ENCODE assay signal across 9 cellular contexts in the genomic region with DNA sequence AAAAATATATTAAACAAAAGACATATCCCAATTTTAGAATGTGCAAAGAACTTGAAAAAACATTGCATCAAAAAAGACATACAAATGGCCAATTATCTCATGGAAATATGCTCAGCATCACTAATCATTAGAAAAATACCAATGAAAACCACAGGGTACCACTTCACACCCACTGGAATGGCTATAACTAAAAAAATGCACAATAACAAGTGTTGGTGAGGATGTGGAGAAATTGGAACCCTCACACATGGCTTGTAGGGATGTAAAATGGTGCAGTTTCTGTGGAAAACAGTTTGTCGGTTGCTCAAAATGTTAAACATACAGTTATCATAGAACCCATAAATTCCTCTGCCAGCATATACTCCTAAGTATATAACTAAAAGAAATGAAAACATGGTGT. TPM values are rescaled to one million over a fixed set of nuclear protein-coding genes. Genes with fewer than 3 reads are reported as not detected.
DNase-seq lines count a peak whose midpoint lies in the region; ATAC-seq and TF ChIP-seq lines count a peak whose summit lies in the region.
"Had no signal": no experiment of that assay in that cellular context is flagged by ENCODE, and none has a peak within 500 bp of the region (broad histone marks: within the 10 kb centered on the region; RNA-seq: fewer than 3 reads in every experiment).

No MANE protein-coding gene starts in this region.

- no peaks in the 10 kb centered on the region for H3K27me3 ChIP-seq in hepatocyte

- peaks cover 16% of the 10 kb centered on the region for H3K79me2 ChIP-seq in hepatocyte

- no peak for TF ChIP-seq CTCF in hepatocyte (IDR thresholded peaks at IDR 0.05; ENCODE audit: poor library complexity)
- TF ChIP-seq CTCF in GM10248 (IDR thresholded peaks at IDR 0.05; ENCODE audit: control extremely low read depth, extremely low read depth, low read depth, missing control alignments): no peak

- H3K27me3 Mint-ChIP-seq in activated T-cell treated with anti-CD3 and anti-CD28 coated beads, Interleukin-2, amount 50 U/mL, for 24 hours: no peaks in the 10 kb centered on the region
- H3K27me3 Mint-ChIP-seq in activated CD8-positive, alpha-beta T cell treated with anti-CD3 and anti-CD28 coated beads, Interleukin-2, amount 10 ng/mL, durations not matched to agents 7 days and 5 days (ENCODE audit: low read depth): peaks cover 5% of the 10 kb centered on the region
- peaks cover 6 to 11% of the 10 kb centered on the region in 2 donors for H3K27me3 Mint-ChIP-seq in stimulated activated naive B cell treated with anti-CD40 and anti-IgM and Interleukin-4, amounts not matched to agents 10 μg/mL and 1 μg/mL and 100 μg/mL, for 72 hours
- H3K27me3 Mint-ChIP-seq: effector memory CD8-positive, alpha-beta T cell had no signal

- peak overlapping the region; percentile 69 for H3K4me2 ChIP-seq in hepatocyte

- no peaks in the 10 kb centered on the region for H3K9me3 ChIP-seq in hepatocyte (ENCODE audit: low read depth)

- no peaks in the 10 kb centered on the region for H3K36me3 ChIP-seq in hepatocyte (replicated peaks; ENCODE audit: insufficient read depth, low read depth)

- H4K20me1 ChIP-seq in hepatocyte (ENCODE audit: insufficient read depth, poor library complexity, severe bottlenecking): no peaks in the 10 kb centered on the region

- H3K4me1 Mint-ChIP-seq in activated T-cell treated with anti-CD3 and anti-CD28 coated beads, Interleukin-2, amount 50 U/mL, for 24 hours (ENCODE audit: low read depth): peaks cover 29% of the 10 kb centered on the region
- peaks cover 27% of the 10 kb centered on the region for H3K4me1 Mint-ChIP-seq in activated CD8-positive, alpha-beta T cell treated with anti-CD3 and anti-CD28 coated beads, Interleukin-2, amount 10 ng/mL, durations not matched to agents 7 days and 5 days (ENCODE audit: low read depth)
- H3K4me1 Mint-ChIP-seq in stimulated activated naive B cell treated with anti-CD40 and anti-IgM and Interleukin-4, amounts not matched to agents 10 μg/mL and 1 μg/mL and 100 μg/mL, for 72 hours: peaks cover 9 to 36% of the 10 kb centered on the region in 2 donors

- H2AFZ ChIP-seq in hepatocyte: peak overlapping the region; percentile 90

- 96% methylated on average over 1 of the region's 1 CpG for WGBS in hepatocyte (ENCODE audit: low lambda C conversion rate, missing lambda C conversion rate)

- no peaks in the 10 kb centered on the region for H3K9me3 Mint-ChIP-seq in activated T-cell treated with anti-CD3 and anti-CD28 coated beads, Interleukin-2, amount 50 U/mL, for 24 hours
- no peaks in the 10 kb centered on the region for H3K9me3 Mint-ChIP-seq in activated CD8-positive, alpha-beta T cell treated with anti-CD3 and anti-CD28 coated beads, Interleukin-2, amount 10 ng/mL, durations not matched to agents 7 days and 5 days (ENCODE audit: insufficient read depth)
- H3K9me3 Mint-ChIP-seq in stimulated activated naive B cell treated with anti-CD40 and anti-IgM and Interleukin-4, amounts not matched to agents 10 μg/mL and 1 μg/mL and 100 μg/mL, for 72 hours: no peaks in the 10 kb centered on the region
- H3K9me3 Mint-ChIP-seq: effector memory CD8-positive, alpha-beta T cell had no signal

- H3K4me3 Mint-ChIP-seq in activated T-cell treated with anti-CD3 and anti-CD28 coated beads, Interleukin-2, amount 50 U/mL, for 24 hours: peak overlapping the region; percentile 97
- H3K4me3 Mint-ChIP-seq in activated CD8-positive, alpha-beta T cell treated with anti-CD3 and anti-CD28 coated beads, Interleukin-2, amount 10 ng/mL, durations not matched to agents 7 days and 5 days: peak overlapping the region; percentile 100
- peak overlapping the region in 1 of 2 donors; percentile 96 for H3K4me3 Mint-ChIP-seq in stimulated activated naive B cell treated with anti-CD40 and anti-IgM and Interleukin-4, amounts not matched to agents 10 μg/mL and 1 μg/mL and 100 μg/mL, for 72 hours

- POLR2A ChIA-PET in activated CD8-positive, alpha-beta T cell treated with anti-CD3 and anti-CD28 coated beads, Interleukin-2, amount 10 ng/mL, durations not matched to agents 7 days and 5 days (lab: Charles Lee): no interaction called here
- POLR2A ChIA-PET in GM10248 (lab: Yijun Ruan, JAX): no interaction called here

- peak overlapping the region; percentile 99 for H3K27ac Mint-ChIP-seq in activated T-cell treated with anti-CD3 and anti-CD28 coated beads, Interleukin-2, amount 50 U/mL, for 24 hours
- H3K27ac Mint-ChIP-seq in activated CD8-positive, alpha-beta T cell treated with anti-CD3 and anti-CD28 coated beads, Interleukin-2, amount 10 ng/mL, durations not matched to agents 7 days and 5 days: peak overlapping the region; percentile 95
- H3K27ac Mint-ChIP-seq in stimulated activated naive B cell treated with anti-CD40 and anti-IgM and Interleukin-4, amounts not matched to agents 10 μg/mL and 1 μg/mL and 100 μg/mL, for 72 hours: peak overlapping the region; percentile 100

- CTCF ChIA-PET in activated CD8-positive, alpha-beta T cell treated with anti-CD3 and anti-CD28 coated beads, Interleukin-2, amount 10 ng/mL, durations not matched to agents 7 days and 5 days (lab: Charles Lee): no interaction called here
- CTCF ChIA-PET in GM10248 (lab: Yijun Ruan, JAX): no interaction called here

- peaks cover 7% of the 10 kb centered on the region for H3K4me1 ChIP-seq in hepatocyte (ENCODE audit: insufficient read depth)

- H3K4me3 ChIP-seq in hepatocyte: no peak overlapping the region

- H3K36me3 Mint-ChIP-seq in activated T-cell treated with anti-CD3 and anti-CD28 coated beads, Interleukin-2, amount 50 U/mL, for 24 hours (ENCODE audit: low read depth): peaks cover 29% of the 10 kb centered on the region
- peaks cover 19% of the 10 kb centered on the region for H3K36me3 Mint-ChIP-seq in activated CD8-positive, alpha-beta T cell treated with anti-CD3 and anti-CD28 coated beads, Interleukin-2, amount 10 ng/mL, durations not matched to agents 7 days and 5 days (ENCODE audit: low read depth)
- H3K36me3 Mint-ChIP-seq in stimulated activated naive B cell treated with anti-CD40 and anti-IgM and Interleukin-4, amounts not matched to agents 10 μg/mL and 1 μg/mL and 100 μg/mL, for 72 hours: peaks cover 15 to 18% of the 10 kb centered on the region in 2 donors

- ATAC-seq in activated CD8-positive, alpha-beta T cell treated with anti-CD3 and anti-CD28 coated beads, Interleukin-2, amount 10 ng/mL, durations not matched to agents 7 days and 5 days: no peak
- ATAC-seq in stimulated activated naive B cell treated with anti-CD40 and anti-IgM and Interleukin-4, amounts not matched to agents 10 μg/mL and 1 μg/mL and 100 μg/mL, for 72 hours (replicated peaks): no peak
- no peak for ATAC-seq in HG03045 (IDR thresholded peaks at IDR 0.05; ENCODE audit: unreplicated experiment)

- DNase-seq in activated T-cell treated with anti-CD3 and anti-CD28 coated beads, Interleukin-2, amount 50 U/mL, for 24 hours: no peak
- DNase-seq in activated T-cell treated with anti-CD3 and anti-CD28 coated beads, Interleukin-2, amount 50 U/mL, for 1 hour: no peak
- no peak for DNase-seq in activated CD8-positive, alpha-beta T cell treated with anti-CD3 and anti-CD28 coated beads, Interleukin-2, amount 10 ng/mL, durations not matched to agents 7 days and 5 days
- DNase-seq in hepatocyte (ENCODE audit: low spot score): no peak
- DNase-seq in stimulated activated naive B cell treated with anti-CD40 and anti-IgM and Interleukin-4, amounts not matched to agents 10 μg/mL and 1 μg/mL and 100 μg/mL, for 72 hours: no peak
- DNase-seq in NCI-H510A (lab: John Stamatoyannopoulos, UW): no peak
- DNase-seq in GM10248 (ENCODE audit: extremely low spot score): no peak

- no peaks in the 10 kb centered on the region for H3K9me2 ChIP-seq in hepatocyte (replicated peaks; ENCODE audit: insufficient read depth)

- H3K27ac ChIP-seq in hepatocyte: peak overlapping the region; percentile 84

RNA-seq across cellular contexts. Expression of gene PSMB6, which starts 0.8 kb away (rescaled TPM):
- total RNA-seq in activated CD8-positive, alpha-beta T cell treated with anti-CD3 and anti-CD28 coated beads, Interleukin-2, amount 10 ng/mL, durations not matched to agents 7 days and 5 days: 100 to 1,000 TPM; 107 to 119 TPM
- total RNA-seq in hepatocyte: 126 and 154 TPM in 2 replicates
- 287 and 295 TPM in 2 replicates for polyA plus RNA-seq in hepatocyte

RNA-seq across cellular contexts. Expression of gene GLTPD2, which starts 6.4 kb away (rescaled TPM):
- total RNA-seq in activated CD8-positive, alpha-beta T cell treated with anti-CD3 and anti-CD28 coated beads, Interleukin-2, amount 10 ng/mL, durations not matched to agents 7 days and 5 days: not detected
- 36.4 and 40.1 TPM in 2 replicates for total RNA-seq in hepatocyte
- 80.7 and 100.0 TPM in 2 replicates for polyA plus RNA-seq in hepatocyte

RNA-seq across cellular contexts. Expression of gene VMO1, which starts 9.0 kb away (rescaled TPM):
- not detected for total RNA-seq in activated CD8-positive, alpha-beta T cell treated with anti-CD3 and anti-CD28 coated beads, Interleukin-2, amount 10 ng/mL, durations not matched to agents 7 days and 5 days
- 0.33 TPM in 1 of 2 replicates, not detected in the other for total RNA-seq in hepatocyte
- 2.7 and 4.3 TPM in 2 replicates for polyA plus RNA-seq in hepatocyte

RNA-seq across cellular contexts. Expression of gene PLD2, which starts 11.8 kb away (rescaled TPM):
- total RNA-seq in activated CD8-positive, alpha-beta T cell treated with anti-CD3 and anti-CD28 coated beads, Interleukin-2, amount 10 ng/mL, durations not matched to agents 7 days and 5 days: 10 to 100 TPM; 11.6 to 20.0 TPM
- total RNA-seq in hepatocyte: 13.9 and 25.2 TPM in 2 replicates
- 21.8 and 27.3 TPM in 2 replicates for polyA plus RNA-seq in hepatocyte

Comparison
In these comparisons a context has a peak if more than half of its experiments do, and no peak if none do; other contexts are left out.
1. RNA of gene GLTPD2, which starts 6.4 kb away (total RNA-seq): 36.4 to 40.1 TPM in hepatocyte; not detected in activated CD8-positive, alpha-beta T cell treated with anti-CD3 and anti-CD28 coated beads, Interleukin-2, amount 10 ng/mL, durations not matched to agents 7 days and 5 days; every median in the first group is over 10 times any median in the second.
2. Peak in every context shown above with its lines, with median percentiles within 50 percentile points of each other: H3K27ac Mint-ChIP-seq.